ENCODE assay signal across 20 cellular contexts in genomic region chr1:84634536-84635205, GRCh38. TPM values are rescaled to one million over a fixed set of nuclear protein-coding genes. Genes with fewer than 3 reads are reported as not detected.
DNase-seq lines count a peak whose midpoint lies in the region; ATAC-seq and TF ChIP-seq lines count a peak whose summit lies in the region.
"Had no signal": no experiment of that assay in that cellular context is flagged by ENCODE, and none has a peak within 500 bp of the region (broad histone marks: within the 10 kb centered on the region; RNA-seq: fewer than 3 reads in every experiment).

No MANE protein-coding gene starts in this region.

- CTCF ChIA-PET in HEK293 (lab: Yijun Ruan, JAX) (interaction anchor here (0.5 to 1.1 kb wide), 4 partner anchors 9 to 119 kb away, joined by 3 to 5 read pairs (median 4); no protein-coding TSS in a partner anchor), Panc1 (lab: Charles Lee) (interaction anchor here (0.6 kb wide), 1 partner anchor 24 kb away, joined by 3 read pairs; no protein-coding TSS in a partner anchor)

- H3K27me3 ChIP-seq in Panc1 (ENCODE audit: control insufficient read depth, insufficient read depth, low read length) (no peaks in the 10 kb centered on the region), esophagus muscularis mucosa (no peaks in the 10 kb centered on the region), muscle layer of duodenum (ENCODE audit: low read depth, low read length) (no peaks in the 10 kb centered on the region)
- H3K27me3 ChIP-seq: adrenal gland, SJCRH30, tibial nerve had no signal

- H3K9me3 ChIP-seq in HEK293 (ENCODE audit: control insufficient read depth, insufficient read depth, low read depth, low read length) (no peaks in the 10 kb centered on the region), Panc1 (ENCODE audit: control insufficient read depth, insufficient read depth, low read depth, low read length) (no peaks in the 10 kb centered on the region), esophagus muscularis mucosa (no peaks in the 10 kb centered on the region), muscle layer of duodenum (ENCODE audit: control insufficient read depth in 1 of 2, low read length in 2 of 2) (no peaks in the 10 kb centered on the region)
- H3K9me3 ChIP-seq: adrenal gland, SJCRH30, tibial nerve had no signal

- no peak for TF ChIP-seq POLR2A in esophagus muscularis mucosa (IDR thresholded peaks at IDR 0.05; ENCODE audit: low read depth)

- no peak for DNase-seq in Panc1 (ENCODE audit: low read depth, low spot score)
- DNase-seq in esophagus muscularis mucosa (ENCODE audit: extremely low spot score): peak; percentile 70
- no peak for DNase-seq in NCI-H1436 treated with DMSO at 0.1 percent for 48 hours (lab: John Stamatoyannopoulos, UW)
- no peak for DNase-seq in NCI-H524 (lab: John Stamatoyannopoulos, UW)
- DNase-seq in NCI-H345 (lab: John Stamatoyannopoulos, UW): no peak
- DNase-seq: activated B cell treated with CpG ODN at 0.5 μM for 24 hours; activated CD8-positive, alpha-beta memory T cell treated with anti-CD3 and anti-CD28 coated beads for 24 hours; adrenal gland; caudate nucleus; effector memory CD8-positive, alpha-beta T cell; hypothalamus; naive thymus-derived CD8-positive, alpha-beta T cell; NCI-H1417 treated with DMSO at 0.1 percent for 48 hours; SJCRH30; T-helper 2 cell had no signal

- POLR2A ChIA-PET in HEK293 (lab: Yijun Ruan, JAX) (no interaction called here), Panc1 (lab: Charles Lee) (no interaction called here)

- BruUV-seq in Panc1 (replicated peaks; lab: Mats Ljungman, UMichigan): no TSS peak

- ATAC-seq in Panc1 (0 out of 2 replicates have a peak, but pooled peaks have one; percentile 6), GM21381 (IDR thresholded peaks at IDR 0.05; ENCODE audit: unreplicated experiment) (no peak)
- ATAC-seq: effector memory CD8-positive, alpha-beta T cell; naive thymus-derived CD8-positive, alpha-beta T cell; stimulated activated effector memory CD8-positive, alpha-beta T cell treated with anti-CD3 and anti-CD28 coated beads, Interleukin-12 subunit alpha, Interleukin-12 subunit beta, amount 100 ng/mL, for 72 hours had no signal

- intact Hi-C loops in Panc1 (cut with micrococcal nuclease; ENCODE audit: unreplicated experiment) (loop anchor here (5.0 kb wide), 1 partner anchor 118 kb away; no protein-coding TSS in a partner anchor), esophagus muscularis mucosa (cut with DNase I) (no loop called here)

- H3K27ac ChIP-seq in HEK293 (ENCODE audit: extremely low read depth, low read depth, low read length): no peak overlapping the region
- H3K27ac ChIP-seq in Panc1 (ENCODE audit: low read length): no peak overlapping the region
- H3K27ac ChIP-seq in esophagus muscularis mucosa (replicated peaks in 1 of 4): no peak overlapping the region
- peak overlapping the region; percentile 65 for H3K27ac ChIP-seq in muscle layer of duodenum (ENCODE audit: low read length)
- H3K27ac ChIP-seq: adrenal gland, SJCRH30, tibial nerve had no signal

- H3K4me3 ChIP-seq in HEK293 (ENCODE audit: low read depth, low read length): no peak overlapping the region
- H3K4me3 ChIP-seq in Panc1 (ENCODE audit: low read depth in 2 of 2, low read length in 2 of 2): no peak overlapping the region
- no peak overlapping the region for H3K4me3 ChIP-seq in esophagus muscularis mucosa
- H3K4me3 ChIP-seq in muscle layer of duodenum (ENCODE audit: low read depth in 1 of 2, low read length in 2 of 2): no peak overlapping the region
- H3K4me3 ChIP-seq: adrenal gland, SJCRH30, tibial nerve had no signal

- 76% methylated on average over 5 of the region's 5 CpGs for WGBS in esophagus muscularis mucosa

- H3K4me1 ChIP-seq in HEK293 (ENCODE audit: control insufficient read depth, insufficient read depth, low read length) (peaks cover 2% of the 10 kb centered on the region; the same call in 1 of the 2 replicates), Panc1 (ENCODE audit: control insufficient read depth, insufficient read depth, low read length) (peaks cover 16% of the 10 kb centered on the region), esophagus muscularis mucosa (no peaks in the 10 kb centered on the region), muscle layer of duodenum (ENCODE audit: control insufficient read depth in 1 of 2, insufficient read depth in 2 of 2, low read length in 2 of 2) (no peaks in the 10 kb centered on the region)
- H3K4me1 ChIP-seq: adrenal gland had no signal

- H3K36me3 ChIP-seq in HEK293 (ENCODE audit: control insufficient read depth in 2 of 2, insufficient read depth in 1 of 2, low read length in 2 of 2) (no peaks in the 10 kb centered on the region), Panc1 (ENCODE audit: control insufficient read depth, insufficient read depth, low read length) (no peaks in the 10 kb centered on the region), esophagus muscularis mucosa (no peaks in the 10 kb centered on the region), muscle layer of duodenum (ENCODE audit: control insufficient read depth in 1 of 2, insufficient read depth in 2 of 2, low read length in 2 of 2) (no peaks in the 10 kb centered on the region)
- H3K36me3 ChIP-seq: adrenal gland, SJCRH30, tibial nerve had no signal

- no peak for TF ChIP-seq CTCF in HEK293 (tag by site-specific recombination; IDR thresholded peaks at IDR 0.05)
- TF ChIP-seq CTCF in Panc1 (IDR thresholded peaks at IDR 0.05): no peak
- no peak for TF ChIP-seq CTCF in esophagus muscularis mucosa (IDR thresholded peaks at IDR 0.05)

- in situ Hi-C loops in Panc1 (cut with HindIII; ENCODE audit: low pct_unique_long_range_greater_than_20kb, low sequenced_read_pairs): no loop called here

- TF ChIP-seq EP300 in esophagus muscularis mucosa (IDR thresholded peaks at IDR 0.05): no peak

TF ChIP-seq in HEK293, 187 proteins besides CTCF, POLR2A, EP300 and RAD21:
- TF ChIP-seq FEZF1 (tag by site-specific recombination; IDR thresholded peaks at IDR 0.05) (no peak), TCF7L2 (IDR thresholded peaks at IDR 0.05; ENCODE audit: borderline replicate concordance, low read depth, low read length) (peak; percentile 57; the same call in 1 of the 2 replicates), ZNF48 (tag by site-specific recombination; IDR thresholded peaks at IDR 0.05) (no peak)

RNA-seq across cellular contexts. Expression of gene SSX2IP, which starts 55.6 kb away (rescaled TPM):
- total RNA-seq in Panc1 (2021; ENCODE audit: unreplicated experiment) (81.8 TPM), esophagus muscularis mucosa (10 to 100 TPM in 1 of 4 donors, 1 to 10 TPM in 3; 9.6 to 13.7 (median 9.7) TPM)
- polyA plus RNA-seq in Panc1 (2012; ENCODE audit: insufficient read length): 24.5 TPM
